In genomic region chr10:113420733-113421200, GRCh38 we compare ENCODE assay signal across 28 cellular contexts.
"Had no signal": no experiment of that assay in that cellular context is flagged by ENCODE, and none has a peak within 500 bp of the region (broad histone marks: within the 10 kb centered on the region; RNA-seq: fewer than 3 reads in every experiment).

No MANE protein-coding gene starts in this region.

- H3K27ac ChIP-seq: neural progenitor cell, ovary, parathyroid adenoma, psoas muscle, right lobe of liver, sigmoid colon, stomach, thoracic aorta, thyroid gland, tibial nerve, upper lobe of right lung, uterus had no signal

- H2AFZ ChIP-seq: neural progenitor cell, parathyroid adenoma had no signal

- DNase-seq: naive thymus-derived CD8-positive, alpha-beta T cell; occipital lobe; ovary; posterior cingulate gyrus; psoas muscle; right cardiac atrium; right lobe of liver; sigmoid colon; small intestine; stimulated activated CD4-positive, alpha-beta T cell treated with anti-CD3 and anti-CD28 coated beads, Interleukin-15, amount 100 ng/mL, for 24 hours; stimulated activated CD4-positive, alpha-beta T cell treated with anti-CD3 and anti-CD28 coated beads, Interleukin-2, amount 100 ng/mL, for 24 hours; stimulated activated CD4-positive, alpha-beta T cell treated with anti-CD3 and anti-CD28 coated beads, Interleukin-2, amount 100 ng/mL, for 48 hours; stimulated activated CD4-positive, alpha-beta T cell treated with anti-CD3 and anti-CD28 coated beads, Interleukin-4, amount 100 ng/mL, for 24 hours; stimulated activated naive B cell treated with anti-CD40 and anti-IgM and Interleukin-4, amounts not matched to agents 10 μg/mL and 1 μg/mL and 100 μg/mL, for 72 hours; stimulated activated naive CD4-positive, alpha-beta T cell treated with Interleukin-2 at 50 U/mL for 16 hours; stomach; thyroid gland; upper lobe of right lung; uterus had no signal

- H3K36me3 ChIP-seq: neural progenitor cell, ovary, right lobe of liver, sigmoid colon, stomach, thoracic aorta, thyroid gland, tibial nerve, upper lobe of right lung, uterus had no signal

- ATAC-seq: naive thymus-derived CD8-positive, alpha-beta T cell; psoas muscle; right cardiac atrium; right lobe of liver; stimulated activated effector memory CD8-positive, alpha-beta T cell treated with anti-CD3 and anti-CD28 coated beads, Interleukin-12 subunit alpha, Interleukin-12 subunit beta, amount 100 ng/mL, for 72 hours; stimulated activated naive B cell treated with anti-CD40 and anti-IgM and Interleukin-4, amounts not matched to agents 10 μg/mL and 1 μg/mL and 100 μg/mL, for 72 hours; upper lobe of right lung had no signal

- H3K27me3 ChIP-seq: neural progenitor cell, ovary, right lobe of liver, sigmoid colon, stomach, thyroid gland, tibial nerve, upper lobe of right lung, uterus had no signal

- H3K79me2 ChIP-seq: parathyroid adenoma had no signal

- H3K4me1 ChIP-seq: neural progenitor cell, parathyroid adenoma, psoas muscle, right lobe of liver, sigmoid colon, uterus had no signal

- H3K9ac ChIP-seq: neural progenitor cell, parathyroid adenoma had no signal

- H3K9me3 ChIP-seq: ovary, right lobe of liver, thyroid gland had no signal

- H3K4me3 ChIP-seq: neural progenitor cell, ovary, psoas muscle, right lobe of liver, sigmoid colon, stomach, thoracic aorta, thyroid gland, tibial nerve, upper lobe of right lung, uterus had no signal

- H3K27ac Mint-ChIP-seq: naive thymus-derived CD8-positive, alpha-beta T cell; natural killer cell treated with Interleukin-12 subunit alpha and Interleukin-12 subunit beta and Interleukin-15 and Interleukin-18, amount 100 ng/mL, for 72 hours; neural progenitor cell; progenitor cell of endocrine pancreas; stimulated activated effector memory CD8-positive, alpha-beta T cell treated with anti-CD3 and anti-CD28 coated beads, Interleukin-12 subunit alpha, Interleukin-12 subunit beta, amount 100 ng/mL, for 72 hours; stimulated activated naive B cell treated with anti-CD40 and anti-IgM and Interleukin-4, amounts not matched to agents 10 μg/mL and 1 μg/mL and 100 μg/mL, for 72 hours; stimulated activated naive CD8-positive, alpha-beta T cell treated with anti-CD3 and anti-CD28 coated beads, Interleukin-15, Interleukin-2, amounts not matched to agents 100 ng/mL and 50 ng/mL, for 24 hours; type B pancreatic cell had no signal

- H3K36me3 Mint-ChIP-seq: natural killer cell treated with Interleukin-12 subunit alpha and Interleukin-12 subunit beta and Interleukin-15 and Interleukin-18, amount 100 ng/mL, for 72 hours; neural progenitor cell; stimulated activated effector memory CD8-positive, alpha-beta T cell treated with anti-CD3 and anti-CD28 coated beads, Interleukin-12 subunit alpha, Interleukin-12 subunit beta, amount 100 ng/mL, for 72 hours; stimulated activated naive B cell treated with anti-CD40 and anti-IgM and Interleukin-4, amounts not matched to agents 10 μg/mL and 1 μg/mL and 100 μg/mL, for 72 hours had no signal

- H3K4me1 Mint-ChIP-seq: naive thymus-derived CD8-positive, alpha-beta T cell; neural progenitor cell; stimulated activated effector memory CD8-positive, alpha-beta T cell treated with anti-CD3 and anti-CD28 coated beads, Interleukin-12 subunit alpha, Interleukin-12 subunit beta, amount 100 ng/mL, for 72 hours; stimulated activated naive B cell treated with anti-CD40 and anti-IgM and Interleukin-4, amounts not matched to agents 10 μg/mL and 1 μg/mL and 100 μg/mL, for 72 hours had no signal

- H3K4me2 ChIP-seq: neural progenitor cell had no signal

- H3K4me3 Mint-ChIP-seq: naive thymus-derived CD8-positive, alpha-beta T cell; natural killer cell treated with Interleukin-12 subunit alpha and Interleukin-12 subunit beta and Interleukin-15 and Interleukin-18, amount 100 ng/mL, for 72 hours; neural progenitor cell; stimulated activated effector memory CD8-positive, alpha-beta T cell treated with anti-CD3 and anti-CD28 coated beads, Interleukin-12 subunit alpha, Interleukin-12 subunit beta, amount 100 ng/mL, for 72 hours; stimulated activated naive B cell treated with anti-CD40 and anti-IgM and Interleukin-4, amounts not matched to agents 10 μg/mL and 1 μg/mL and 100 μg/mL, for 72 hours; stimulated activated naive CD8-positive, alpha-beta T cell treated with anti-CD3 and anti-CD28 coated beads, Interleukin-15, Interleukin-2, amounts not matched to agents 100 ng/mL and 50 ng/mL, for 24 hours; type B pancreatic cell had no signal
